Comparison of ENCODE assay signal across 1 cellular context in the genomic region with DNA sequence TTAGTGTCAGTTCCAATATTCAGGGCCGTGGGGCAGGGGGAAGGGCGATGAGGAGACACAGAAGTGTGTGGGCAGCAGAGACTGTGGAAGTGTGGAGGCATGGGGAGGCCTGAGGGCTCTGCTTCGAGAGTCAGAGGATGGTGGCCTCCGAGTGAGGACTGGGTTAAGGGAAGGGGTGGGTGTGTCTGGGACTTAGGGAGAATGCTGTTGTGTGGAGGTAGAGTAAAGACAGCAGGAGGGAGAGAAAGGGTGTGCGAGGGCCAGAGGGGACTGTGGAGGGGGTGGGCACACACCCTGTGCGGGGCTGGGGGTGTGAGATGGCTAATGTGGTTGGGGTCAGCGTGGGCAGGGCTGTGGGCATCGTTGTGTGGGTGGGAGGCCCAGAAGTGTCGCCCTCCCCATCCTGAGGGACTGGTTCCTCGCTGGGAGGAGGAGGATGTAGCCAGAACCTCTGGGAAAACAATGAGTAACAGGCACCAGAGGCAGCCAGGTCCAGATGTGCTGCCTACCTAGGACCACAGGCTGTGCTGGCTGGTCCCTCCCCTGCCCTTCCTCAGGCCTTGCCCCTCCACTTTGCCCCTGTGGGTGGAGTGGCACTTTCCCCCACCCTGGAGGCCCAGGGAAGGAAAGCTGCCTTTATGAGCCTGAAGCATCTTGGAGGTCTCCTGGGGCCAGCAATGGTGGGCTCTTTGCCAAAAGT.
TF ChIP-seq lines count a peak whose summit lies in the region.

No MANE protein-coding gene starts in this region.

TF ChIP-seq in HEK293, 187 proteins besides CTCF, POLR2A, EP300 and RAD21:
- TF ChIP-seq SP3 (tag by site-specific recombination; IDR thresholded peaks at IDR 0.05) (0 out of 2 replicates have a peak, but pooled peaks have one; percentile 20), ZNF266 (tag by site-specific recombination; IDR thresholded peaks at IDR 0.05; ENCODE audit: low read depth) (no peak), ZNF335 (tag by site-specific recombination; conservative IDR thresholded peaks at IDR 0.05) (peak; percentile 30; the same call in 1 of the 2 replicates), PATZ1 (tag by site-specific recombination; IDR thresholded peaks at IDR 0.05) (peak; percentile 29; the same call in 1 of the 2 replicates), ZNF398 (tag by site-specific recombination; IDR thresholded peaks at IDR 0.05) (peak; percentile 94), SP2 (tag by site-specific recombination; IDR thresholded peaks at IDR 0.05) (0 out of 2 replicates have a peak, but pooled peaks have one; percentile 9), ZBTB10 (tag by site-specific recombination; IDR thresholded peaks at IDR 0.05) (no peak), EGR2 (tag by site-specific recombination; IDR thresholded peaks at IDR 0.05; ENCODE audit: low read depth) (peak; percentile 98), ZNF341 (tag by site-specific recombination; IDR thresholded peaks at IDR 0.05; ENCODE audit: low read depth) (peak; percentile 65), FEZF1 (tag by site-specific recombination; IDR thresholded peaks at IDR 0.05) (no peak), HOXD13 (CRISPR knock-in tag; IDR thresholded peaks at IDR 0.05; ENCODE audit: borderline replicate concordance) (no peak), KLF9 (tag by site-specific recombination; IDR thresholded peaks at IDR 0.05; ENCODE audit: low read depth) (peak; percentile 57; the same call in 1 of the 2 replicates), GLIS1 (tag by site-specific recombination; IDR thresholded peaks at IDR 0.05) (peak; percentile 38; the same call in 1 of the 2 replicates), OSR2 (tag by site-specific recombination; IDR thresholded peaks at IDR 0.05) (no peak), ZFHX2 (tag by site-specific recombination; conservative IDR thresholded peaks at IDR 0.05) (peak; percentile 99), ZBTB48 (tag by site-specific recombination; IDR thresholded peaks at IDR 0.05) (peak; percentile 33; the same call in 1 of the 2 replicates), ZNF26 (tag by site-specific recombination; IDR thresholded peaks at IDR 0.05) (no peak)
